In the genomic region with DNA sequence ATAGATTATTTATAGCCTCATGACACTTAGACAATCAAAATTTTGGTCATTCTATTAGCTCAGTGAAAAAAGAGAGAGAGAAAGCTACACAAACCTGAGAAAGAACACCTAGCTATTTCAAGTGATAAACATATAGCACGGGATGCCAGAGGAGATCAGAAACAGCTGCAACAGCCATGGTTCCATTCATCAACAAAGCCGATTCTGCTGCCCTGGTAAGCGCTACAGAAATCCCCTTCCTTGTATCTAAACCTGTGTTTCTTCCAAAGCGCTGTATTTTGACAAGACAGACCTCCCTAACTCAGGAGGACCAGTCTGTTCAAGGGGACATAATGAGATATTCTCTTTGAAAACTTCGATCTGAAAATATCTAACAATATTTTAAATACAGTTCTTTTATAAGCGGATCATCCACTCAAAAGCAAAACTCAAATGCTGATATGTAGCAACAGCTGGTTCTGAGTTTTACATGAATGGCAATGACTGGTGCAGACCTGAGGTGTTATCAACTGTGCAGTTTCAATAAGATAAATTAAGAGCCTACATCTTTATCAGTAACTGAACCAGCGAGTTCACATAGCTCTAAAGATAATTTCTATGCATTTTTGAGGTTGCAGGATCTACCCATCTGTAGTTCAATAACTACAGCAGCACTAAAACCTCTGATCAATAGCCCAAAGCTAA, we compare ENCODE assay signal across 26 cellular contexts.
"Had no signal": no experiment of that assay in that cellular context is flagged by ENCODE, and none has a peak within 500 bp of the region (broad histone marks: within the 10 kb centered on the region; RNA-seq: fewer than 3 reads in every experiment).

No MANE protein-coding gene starts in this region.

- DNase-seq: activated CD4-positive, alpha-beta T cell treated with anti-CD3 and anti-CD28 coated beads, Interleukin-2, amount 50 U/mL, for 1 hour; activated CD4-positive, CD25-positive, alpha-beta regulatory T cell treated with anti-CD3 and anti-CD28 coated beads, Interleukin-2, amount 50 U/mL, for 72 hours; activated CD8-positive, alpha-beta T cell treated with anti-CD3 and anti-CD28 coated beads for 36 hours; activated T-cell treated with anti-CD3 and anti-CD28 coated beads, Interleukin-2, amount 50 U/mL, for 48 hours; anterior cingulate cortex; body of pancreas; dermis blood vessel endothelial cell; effector CD4-positive, alpha-beta T cell; glutamatergic neuron; islet precursor cell; left ventricle myocardium superior; naive thymus-derived CD4-positive, alpha-beta T cell; occipital lobe; psoas muscle; stimulated activated CD4-positive, alpha-beta T cell treated with anti-CD3 and anti-CD28 coated beads, Interleukin-2, amount 100 ng/mL, for 48 hours; stimulated activated naive CD8-positive, alpha-beta T cell treated with anti-CD3 and anti-CD28 coated beads, Interleukin-15, Interleukin-2, amounts not matched to agents 100 U/mL and 50 U/mL, for 24 hours; T-helper 9 cell; uterus; WERI-Rb-1 had no signal

- H3K9me3 Mint-ChIP-seq: T-helper 1 cell treated with Interleukin-12 subunit alpha and Interleukin-12 subunit beta and Interleukin-4 antibody, amounts not matched to agents 30 μg/mL and 1 μg/mL, for 36 hours; type B pancreatic cell had no signal

- H3K27ac Mint-ChIP-seq: activated CD8-positive, alpha-beta T cell treated with anti-CD3 and anti-CD28 coated beads for 36 hours; activated naive CD4-positive, alpha-beta T cell treated with anti-CD3 and anti-CD28 coated beads, Interleukin-2, amount 50 U/mL, for 24 hours; activated T-helper 2 cell treated with anti-CD3 and anti-CD28 coated beads, Interferon-gamma antibody, Interleukin-2, Interleukin-4, amounts not matched to agents 10 μg/mL and 5 μg/mL and 100 μg/mL, durations not matched to agents 14 hours and 24 hours and 36 hours; naive thymus-derived CD4-positive, alpha-beta T cell; T-helper 1 cell treated with Interleukin-12 subunit alpha and Interleukin-12 subunit beta and Interleukin-4 antibody, amounts not matched to agents 30 μg/mL and 1 μg/mL, for 36 hours; type B pancreatic cell had no signal

- H3K4me1 Mint-ChIP-seq: activated naive CD4-positive, alpha-beta T cell treated with anti-CD3 and anti-CD28 coated beads, Interleukin-2, amount 50 U/mL, for 24 hours; naive thymus-derived CD4-positive, alpha-beta T cell had no signal

- H3K27me3 ChIP-seq: body of pancreas, esophagus muscularis mucosa, uterus had no signal

- H3K4me3 ChIP-seq: body of pancreas, esophagus muscularis mucosa, psoas muscle, thoracic aorta, uterus had no signal

- H3K9ac ChIP-seq: parathyroid adenoma had no signal

- H3K4me1 ChIP-seq: body of pancreas, parathyroid adenoma, psoas muscle, uterus had no signal

- H3K27ac ChIP-seq: body of pancreas, esophagus muscularis mucosa, parathyroid adenoma, psoas muscle, thoracic aorta, uterus, WERI-Rb-1 had no signal

- H3K36me3 ChIP-seq: esophagus muscularis mucosa, thoracic aorta, uterus, WERI-Rb-1 had no signal

- H3K27me3 Mint-ChIP-seq: activated CD8-positive, alpha-beta T cell treated with anti-CD3 and anti-CD28 coated beads for 36 hours; naive thymus-derived CD4-positive, alpha-beta T cell; type B pancreatic cell had no signal

- H3K36me3 Mint-ChIP-seq: activated naive CD4-positive, alpha-beta T cell treated with anti-CD3 and anti-CD28 coated beads, Interleukin-2, amount 50 U/mL, for 24 hours; naive thymus-derived CD4-positive, alpha-beta T cell; type B pancreatic cell had no signal

- H2AFZ ChIP-seq: parathyroid adenoma had no signal

- H3K9me3 ChIP-seq: body of pancreas, esophagus muscularis mucosa, psoas muscle, thoracic aorta, uterus had no signal

- H3K4me3 Mint-ChIP-seq: activated CD8-positive, alpha-beta T cell treated with anti-CD3 and anti-CD28 coated beads for 36 hours; activated naive CD4-positive, alpha-beta T cell treated with anti-CD3 and anti-CD28 coated beads, Interleukin-2, amount 50 U/mL, for 24 hours; naive thymus-derived CD4-positive, alpha-beta T cell; T-helper 1 cell treated with Interleukin-12 subunit alpha and Interleukin-12 subunit beta and Interleukin-4 antibody, amounts not matched to agents 30 μg/mL and 1 μg/mL, for 36 hours; type B pancreatic cell had no signal
